In the genomic region with DNA sequence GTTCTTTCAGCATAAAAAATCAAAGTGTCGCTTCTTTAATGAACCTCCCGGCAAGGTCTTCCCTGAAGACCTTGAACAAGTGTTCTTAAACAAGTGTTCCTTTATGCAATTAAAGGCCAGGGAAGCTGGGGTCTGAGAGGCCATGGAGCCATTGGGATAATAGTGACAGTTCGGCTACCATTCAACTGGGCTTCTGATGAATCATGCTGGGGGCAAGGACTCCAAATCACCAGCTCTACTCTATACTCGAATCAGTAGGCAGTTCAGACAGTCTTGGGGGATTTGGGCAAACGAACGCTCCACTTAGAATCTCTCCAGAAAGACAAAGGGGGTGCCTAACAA, we compare ENCODE assay signal across 11 cellular contexts. TPM values are rescaled to one million over a fixed set of nuclear protein-coding genes. Genes with fewer than 3 reads are reported as not detected.
A peak's percentile ranks its signal among the peaks of the same experiment; 100 is the strongest.
DNase-seq lines count a peak whose midpoint lies in the region; ATAC-seq, FAIRE-seq and TF ChIP-seq lines count a peak whose summit lies in the region.
"Had no signal": no experiment of that assay in that cellular context is flagged by ENCODE, and none has a peak within 500 bp of the region (broad histone marks: within the 10 kb centered on the region; RNA-seq: fewer than 3 reads in every experiment).

No MANE protein-coding gene starts in this region.

- no peaks in the 10 kb centered on the region for H3K79me1 ChIP-seq in mesenchymal stem cell (replicated peaks; ENCODE audit: low read length, poor library complexity, severe bottlenecking)

- DNase-seq in cardiac muscle cell (ENCODE audit: low read depth in 1 of 2, low spot score in 1 of 2) (no peak), Right ventricle myocardium inferior (ENCODE audit: missing footprints) (no peak), astrocyte (ENCODE audit: low read depth) (no peak), mesenchymal stem cell (peak; percentile 50), vagina (ENCODE audit: extremely low spot score in 2 of 2) (no peak), NCI-H2171 treated with DMSO at 0.1 percent for 48 hours (lab: John Stamatoyannopoulos, UW) (no peak)
- no peak for DNase-seq in activated CD4-positive, alpha-beta T cell treated with anti-CD3 and anti-CD28 coated beads for 4 hours
- no peak for DNase-seq in activated T-cell treated with anti-CD3 and anti-CD28 coated beads, Interleukin-2, amount 50 U/mL, for 72 hours
- DNase-seq: NCI-H2107 had no signal

- FAIRE-seq in astrocyte (lab: Jason Lieb, UNC), result no peak

- H3K4ac ChIP-seq in mesenchymal stem cell (ENCODE audit: low read depth in 1 of 2, low read length in 2 of 2), result peak overlapping the region; percentile 3 to 41

- no peak overlapping the region for H3K23ac ChIP-seq in mesenchymal stem cell (ENCODE audit: low read length in 2 of 2)

- H3K36me3 ChIP-seq in cardiac muscle cell, result no peaks in the 10 kb centered on the region
- no peaks in the 10 kb centered on the region for H3K36me3 ChIP-seq in astrocyte (ENCODE audit: insufficient read depth, low read length)
- no peaks in the 10 kb centered on the region for H3K36me3 ChIP-seq in mesenchymal stem cell (ENCODE audit: control insufficient read depth in 1 of 2, insufficient read depth in 2 of 2, low read depth in 1 of 2, low read length in 2 of 2)
- H3K36me3 ChIP-seq in vagina, result no peaks in the 10 kb centered on the region

- no peaks in the 10 kb centered on the region for H3K9me3 ChIP-seq in cardiac muscle cell (ENCODE audit: low read depth)
- H3K9me3 ChIP-seq in astrocyte (ENCODE audit: insufficient read depth, low read depth, low read length), result no peaks in the 10 kb centered on the region
- no peaks in the 10 kb centered on the region for H3K9me3 ChIP-seq in mesenchymal stem cell (ENCODE audit: control insufficient read depth, low read length)
- H3K9me3 ChIP-seq in vagina, result no peaks in the 10 kb centered on the region

- no peak overlapping the region for H3K4me3 ChIP-seq in cardiac muscle cell
- peak overlapping the region; percentile 10 for H3K4me3 ChIP-seq in astrocyte (ENCODE audit: insufficient read depth, low read depth, low read length)
- H3K4me3 ChIP-seq in mesenchymal stem cell (ENCODE audit: insufficient read depth in 1 of 2, low read depth in 1 of 2, low read length in 2 of 2), result no peak overlapping the region
- no peak overlapping the region for H3K4me3 ChIP-seq in vagina

- H3K79me2 ChIP-seq in astrocyte (ENCODE audit: insufficient read depth, low read length), result no peaks in the 10 kb centered on the region

- H3K9ac ChIP-seq in astrocyte (ENCODE audit: low read length) (peak overlapping the region; percentile 46), mesenchymal stem cell (ENCODE audit: low read length) (no peak overlapping the region)

- H4K8ac ChIP-seq in mesenchymal stem cell (ENCODE audit: low read length), result no peak overlapping the region

- H2BK12ac ChIP-seq in mesenchymal stem cell (ENCODE audit: low read length in 2 of 2), result peak overlapping the region; percentile 28 to 87

- no peaks in the 10 kb centered on the region for H3K27me3 Mint-ChIP-seq in astrocyte (ENCODE audit: low read depth, unreplicated experiment)
- H3K27me3 Mint-ChIP-seq in activated T-cell treated with anti-CD3 and anti-CD28 coated beads, Interleukin-2, amount 50 U/mL, for 72 hours (ENCODE audit: low read depth), result no peaks in the 10 kb centered on the region
- H3K27me3 Mint-ChIP-seq: activated T-helper 17 cell treated with anti-CD3 and anti-CD28 coated beads, Interleukin-2, amount 50 U/mL, for 72 hours; stimulated activated naive CD8-positive, alpha-beta T cell treated with anti-CD3 and anti-CD28 coated beads, Interleukin-15, Interleukin-2, amounts not matched to agents 100 ng/mL and 50 ng/mL, for 24 hours had no signal

- no peak for TF ChIP-seq POLR2A in vagina (IDR thresholded peaks at IDR 0.05)

- peaks cover 2% of the 10 kb centered on the region for H3K36me3 Mint-ChIP-seq in astrocyte (ENCODE audit: low read depth, unreplicated experiment)
- H3K36me3 Mint-ChIP-seq in activated T-cell treated with anti-CD3 and anti-CD28 coated beads, Interleukin-2, amount 50 U/mL, for 72 hours (ENCODE audit: insufficient read depth in 2 of 2), result no peaks in the 10 kb centered on the region

- peak overlapping the region; percentile 76 for H3K4me2 ChIP-seq in astrocyte (ENCODE audit: low read length)
- no peak overlapping the region for H3K4me2 ChIP-seq in mesenchymal stem cell (ENCODE audit: low read length, poor library complexity, severe bottlenecking)

- intact Hi-C loops in Right ventricle myocardium inferior (cut with DNase I), result no loop called here
- intact Hi-C loops in vagina (cut with DNase I), result no loop called here

- H3K4me1 ChIP-seq in cardiac muscle cell (ENCODE audit: low read depth) (peaks cover 19% of the 10 kb centered on the region), astrocyte (ENCODE audit: insufficient read depth, low read length) (peaks cover 46% of the 10 kb centered on the region), mesenchymal stem cell (ENCODE audit: control insufficient read depth, insufficient read depth, low read depth, low read length) (peaks cover 26% of the 10 kb centered on the region), vagina (peaks cover 33% of the 10 kb centered on the region)

- no peak overlapping the region for H3K14ac ChIP-seq in mesenchymal stem cell (ENCODE audit: low read length in 2 of 2)

- H4K20me1 ChIP-seq in astrocyte (ENCODE audit: insufficient read depth, low read length), result no peaks in the 10 kb centered on the region

- H2BK5ac ChIP-seq in mesenchymal stem cell (ENCODE audit: low read depth, low read length, poor library complexity, severe bottlenecking), result peak overlapping the region; percentile 66

- H2AFZ ChIP-seq in astrocyte (ENCODE audit: low read depth, low read length) (no peak overlapping the region), mesenchymal stem cell (ENCODE audit: low read depth, low read length) (no peak overlapping the region)

- TF ChIP-seq CTCF in cardiac muscle cell (IDR thresholded peaks at IDR 0.05; ENCODE audit: low read depth, low read length) (no peak), astrocyte (IDR thresholded peaks at IDR 0.05; ENCODE audit: insufficient read depth, low read depth, low read length) (no peak), vagina (IDR thresholded peaks at IDR 0.05) (no peak)

- WGBS in mesenchymal stem cell, result 50% methylated on average over 6 of the region's 6 CpGs

- no peaks in the 10 kb centered on the region for H3K27me3 ChIP-seq in cardiac muscle cell
- no peaks in the 10 kb centered on the region for H3K27me3 ChIP-seq in astrocyte (ENCODE audit: insufficient read depth, low read length)
- H3K27me3 ChIP-seq in mesenchymal stem cell (ENCODE audit: control insufficient read depth in 1 of 2, insufficient read depth in 1 of 2, low read length in 2 of 2), result no peaks in the 10 kb centered on the region
- no peaks in the 10 kb centered on the region for H3K27me3 ChIP-seq in vagina

- no peak overlapping the region for H3K27ac Mint-ChIP-seq in astrocyte (ENCODE audit: unreplicated experiment)
- H3K27ac Mint-ChIP-seq in activated T-cell treated with anti-CD3 and anti-CD28 coated beads, Interleukin-2, amount 50 U/mL, for 72 hours, result no peak overlapping the region
- H3K27ac Mint-ChIP-seq: activated T-helper 17 cell treated with anti-CD3 and anti-CD28 coated beads, Interleukin-2, amount 50 U/mL, for 72 hours; stimulated activated naive CD8-positive, alpha-beta T cell treated with anti-CD3 and anti-CD28 coated beads, Interleukin-15, Interleukin-2, amounts not matched to agents 100 ng/mL and 50 ng/mL, for 24 hours had no signal

- H2BK15ac ChIP-seq in mesenchymal stem cell (ENCODE audit: low read depth, poor library complexity, severe bottlenecking), result peak overlapping the region; percentile 12

- no peaks in the 10 kb centered on the region for H3K9me3 Mint-ChIP-seq in astrocyte (ENCODE audit: unreplicated experiment)
- no peaks in the 10 kb centered on the region for H3K9me3 Mint-ChIP-seq in activated T-cell treated with anti-CD3 and anti-CD28 coated beads, Interleukin-2, amount 50 U/mL, for 72 hours
- H3K9me3 Mint-ChIP-seq: activated T-helper 17 cell treated with anti-CD3 and anti-CD28 coated beads, Interleukin-2, amount 50 U/mL, for 72 hours; stimulated activated naive CD8-positive, alpha-beta T cell treated with anti-CD3 and anti-CD28 coated beads, Interleukin-15, Interleukin-2, amounts not matched to agents 100 ng/mL and 50 ng/mL, for 24 hours had no signal

- peak overlapping the region; percentile 25 for H4K91ac ChIP-seq in mesenchymal stem cell (ENCODE audit: low read length)

- no peak overlapping the region for H3K4me3 Mint-ChIP-seq in astrocyte (ENCODE audit: unreplicated experiment)
- H3K4me3 Mint-ChIP-seq in activated T-cell treated with anti-CD3 and anti-CD28 coated beads, Interleukin-2, amount 50 U/mL, for 72 hours, result no peak overlapping the region
- H3K4me3 Mint-ChIP-seq: activated T-helper 17 cell treated with anti-CD3 and anti-CD28 coated beads, Interleukin-2, amount 50 U/mL, for 72 hours; stimulated activated naive CD8-positive, alpha-beta T cell treated with anti-CD3 and anti-CD28 coated beads, Interleukin-15, Interleukin-2, amounts not matched to agents 100 ng/mL and 50 ng/mL, for 24 hours had no signal

- H2AK5ac ChIP-seq in mesenchymal stem cell (ENCODE audit: low read length, severe bottlenecking), result peak overlapping the region; percentile 83

- no peak for ATAC-seq in Right ventricle myocardium inferior
- ATAC-seq in activated T-cell treated with anti-CD3 and anti-CD28 coated beads, Interleukin-2, amount 50 U/mL, for 72 hours (replicated peaks in 1 of 2), result no peak

- H3K18ac ChIP-seq in mesenchymal stem cell (ENCODE audit: low read depth in 1 of 2, low read length in 2 of 2), result peak overlapping the region; percentile 46 to 80

- peaks cover 39% of the 10 kb centered on the region for H3K4me1 Mint-ChIP-seq in astrocyte (ENCODE audit: low read depth, unreplicated experiment)
- peaks cover 33% of the 10 kb centered on the region for H3K4me1 Mint-ChIP-seq in activated T-cell treated with anti-CD3 and anti-CD28 coated beads, Interleukin-2, amount 50 U/mL, for 72 hours (ENCODE audit: low read depth)

- H3K27ac ChIP-seq in cardiac muscle cell, result peak overlapping the region; percentile 55
- H3K27ac ChIP-seq in astrocyte (ENCODE audit: low read depth, low read length), result peak overlapping the region; percentile 62
- peak overlapping the region; percentile 74 for H3K27ac ChIP-seq in mesenchymal stem cell (ENCODE audit: low read length, poor library complexity, severe bottlenecking)
- H3K27ac ChIP-seq in vagina, result peak overlapping the region; percentile 43

- peak overlapping the region; percentile 77 for H2BK120ac ChIP-seq in mesenchymal stem cell (ENCODE audit: low read depth, low read length)

RNA-seq across cellular contexts. Expression of gene EZR, which starts 34.7 kb away (rescaled TPM):
- total RNA-seq in cardiac muscle cell (356 and 401 TPM in 2 replicates), Right ventricle myocardium inferior (203 TPM), astrocyte (171 and 254 TPM in 2 replicates), vagina (99.7 TPM)
- polyA plus RNA-seq in cardiac muscle cell, result 375 and 448 TPM in 2 replicates
- 45.8 TPM for polyA plus RNA-seq in mesenchymal stem cell (2013, experiment 1 of 2)
- polyA plus RNA-seq in mesenchymal stem cell (2013, experiment 2 of 2), result 44.2 TPM
- 100 to 1,000 TPM; 167 to 177 TPM for total RNA-seq in activated T-cell treated with anti-CD3 and anti-CD28 coated beads, Interleukin-2, amount 50 U/mL, for 72 hours
